Comparison of ENCODE assay signal across 10 cellular contexts in genomic region chr19:34936184-34936583, GRCh38.
"Had no signal": no experiment of that assay in that cellular context is flagged by ENCODE, and none has a peak within 500 bp of the region (broad histone marks: within the 10 kb centered on the region; RNA-seq: fewer than 3 reads in every experiment).

No MANE protein-coding gene starts in this region.

- H3K4me3 ChIP-seq: GM23338, HAP-1, K562 had no signal

- H3K27ac Mint-ChIP-seq: GM23338 had no signal

- H3K4me3 Mint-ChIP-seq: GM23338 had no signal

- H3K9me3 ChIP-seq: HAP-1 had no signal

- H3K4me1 Mint-ChIP-seq: GM23338 had no signal

- H3K27ac ChIP-seq: HL-60, KMS-11 had no signal

- ATAC-seq: GM23338, HCT116, K562 had no signal

- H3K4me1 ChIP-seq: HAP-1 had no signal

- H3K9ac ChIP-seq: KMS-11 had no signal

- DNase-seq: IMR-90, Karpas-422 had no signal

- H2AFZ ChIP-seq: GM23338 had no signal

- H3K4me2 ChIP-seq: GM23338, KMS-11 had no signal

- FAIRE-seq: H1, H54, K562 had no signal
